ENCODE assay signal across 8 cellular contexts in the genomic region with DNA sequence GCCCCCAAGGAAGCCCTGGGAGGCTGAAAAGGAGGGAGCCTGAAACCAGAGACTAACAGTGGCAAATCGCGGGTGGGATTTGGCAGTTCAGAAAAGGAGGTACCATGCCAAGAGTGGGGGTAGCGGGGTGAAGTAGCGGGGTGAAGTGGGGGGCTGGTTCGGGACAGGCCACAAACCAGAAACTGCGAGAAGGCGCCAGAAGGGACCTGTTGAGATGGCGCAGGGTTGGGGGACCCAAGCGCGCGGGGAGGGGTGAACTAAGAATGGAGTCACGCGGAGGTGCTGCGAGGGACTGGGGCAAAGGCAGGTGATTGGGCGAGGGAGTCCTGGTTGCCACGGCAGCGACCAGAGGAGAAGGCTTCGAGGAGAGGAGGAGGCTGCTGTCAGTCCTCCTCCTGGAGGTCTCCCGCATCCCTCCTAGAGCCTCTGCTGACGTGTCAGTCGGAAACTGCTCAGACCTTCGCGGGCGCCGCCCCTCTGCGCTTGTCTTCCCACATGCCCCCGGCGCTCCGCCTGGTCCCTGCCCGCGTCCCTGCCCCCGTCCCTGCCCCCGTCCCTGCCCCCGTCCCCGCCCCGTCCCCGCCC. TPM values are rescaled to one million over a fixed set of nuclear protein-coding genes. Genes with fewer than 3 reads are reported as not detected.
DNase-seq lines count a peak whose midpoint lies in the region; ATAC-seq and TF ChIP-seq lines count a peak whose summit lies in the region.

No MANE protein-coding gene starts in this region.

- TF ChIP-seq POLR2A in spleen (IDR thresholded peaks at IDR 0.05): no peak

- peaks cover 20% of the 10 kb centered on the region for H3K27me3 Mint-ChIP-seq in activated B cell treated with CpG ODN at 0.5 μM for 24 hours

- H3K27ac Mint-ChIP-seq in activated B cell treated with CpG ODN at 0.5 μM for 24 hours: peak overlapping the region; percentile 91

- H3K4me1 Mint-ChIP-seq in activated B cell treated with CpG ODN at 0.5 μM for 24 hours: peaks cover 28% of the 10 kb centered on the region

- peaks cover 0 to 6% (median 0%) of the 10 kb centered on the region in 7 donors for H3K27me3 ChIP-seq in spleen (replicated peaks in 1 of 7)

- H3K4me1 ChIP-seq in spleen: peaks cover 10 to 33% (median 17%) of the 10 kb centered on the region in 6 donors

- H3K36me3 ChIP-seq in spleen: peaks cover 0 to 13% (median 8%) of the 10 kb centered on the region in 6 donors

- no peak for TF ChIP-seq CTCF in activated B cell treated with CpG ODN at 0.5 μM for 24 hours (IDR thresholded peaks at IDR 0.05)
- no peak for TF ChIP-seq CTCF in spleen (IDR thresholded peaks at IDR 0.05 in 8 of 11, conservative IDR thresholded peaks at IDR 0.05 in 3 of 11)

- CTCF ChIA-PET in activated B cell treated with CpG ODN at 0.5 μM for 24 hours (lab: Charles Lee): no interaction called here

- DNase-seq in AG08395 (ENCODE audit: low spot score): peak; percentile 91
- DNase-seq in NCI-H2227 treated with DMSO at 0.1 percent for 48 hours (lab: John Stamatoyannopoulos, UW): peak; percentile 95
- peak; percentile 80 for DNase-seq in activated B cell treated with CpG ODN at 0.5 μM for 24 hours
- peak in 59 of 61 donors; percentile 51 to 99 (median 87) for DNase-seq in caudate nucleus (lab: John Stamatoyannopoulos, UW)
- DNase-seq in iris pigment epithelial cell (ENCODE audit: low read depth): peak; percentile 100
- peak; percentile 98 for DNase-seq in spleen

- H3K27ac ChIP-seq in caudate nucleus (ENCODE audit: low read depth, low read length) (peak overlapping the region; percentile 83), spleen (peak overlapping the region; percentile 36 to 90 (median 78))

- ATAC-seq in GM19025 (IDR thresholded peaks at IDR 0.05; ENCODE audit: low read depth, unreplicated experiment) (peak; percentile 67), HG03196 (IDR thresholded peaks at IDR 0.05; ENCODE audit: unreplicated experiment) (peak; percentile 83), activated B cell treated with CpG ODN at 0.5 μM for 24 hours (ENCODE audit: low read depth) (peak; percentile 92)

- peak overlapping the region; percentile 47 to 99 (median 80) for H3K4me3 ChIP-seq in spleen

- WGBS in spleen, 5 donors: 1 to 3% (median 3%) methylated on average over 26 to 36 of the region's 37 CpGs

- H3K9me3 Mint-ChIP-seq in activated B cell treated with CpG ODN at 0.5 μM for 24 hours: no peaks in the 10 kb centered on the region

- intact Hi-C loops in activated B cell treated with CpG ODN at 0.5 μM for 24 hours (cut with micrococcal nuclease): loop anchor here (1.0 kb wide), 3 partner anchors 27 to 96 kb away; a partner anchor contains a TSS
- intact Hi-C loops in spleen (cut with DNase I; ENCODE audit: low total_unique reads): no loop called here

- peak overlapping the region; percentile 93 for H3K4me3 Mint-ChIP-seq in activated B cell treated with CpG ODN at 0.5 μM for 24 hours

- H3K36me3 Mint-ChIP-seq in activated B cell treated with CpG ODN at 0.5 μM for 24 hours (ENCODE audit: low read depth): peaks cover 14% of the 10 kb centered on the region

- POLR2A ChIA-PET in activated B cell treated with CpG ODN at 0.5 μM for 24 hours (lab: Charles Lee): interaction anchor here (1.6 to 2.7 kb wide), 2 partner anchors 26 to 28 kb away, joined by 7 to 13 read pairs; a partner anchor contains a TSS

- H3K9me3 ChIP-seq in spleen: no peaks in the 10 kb centered on the region

RNA-seq across cellular contexts. Expression of a gene that starts 0.4 kb away (rescaled TPM):
- total RNA-seq in activated B cell treated with CpG ODN at 0.5 μM for 24 hours (58.8 and 83.1 TPM in 2 replicates), spleen (10 to 100 TPM; 41.6 to 68.8 (median 56.5) TPM)
- polyA plus RNA-seq in spleen: 10 to 100 TPM; 25.4 to 31.8 (median 26.0) TPM

RNA-seq across cellular contexts. Expression of a gene that starts 27.7 kb away (rescaled TPM):
- total RNA-seq in activated B cell treated with CpG ODN at 0.5 μM for 24 hours (15.2 and 19.1 TPM in 2 replicates), spleen (10 to 100 TPM in 6 of 7 donors, 1 to 10 TPM in 1; 7.9 to 14.9 (median 11.8) TPM)
- 1 to 10 TPM; 4.0 to 5.2 (median 4.9) TPM for polyA plus RNA-seq in spleen

Comparison
In these comparisons a context has a peak if more than half of its experiments do, and no peak if none do; other contexts are left out.
1. Peak in every context shown above with its lines: DNase-seq, ATAC-seq, H3K4me3 ChIP-seq and H3K27ac ChIP-seq.